ENCODE assay signal across 1 cellular context in genomic region chr5:73565969-73566547, GRCh38.
TF ChIP-seq lines count a peak whose summit lies in the region.

No MANE protein-coding gene starts in this region.

TF ChIP-seq in H1, 55 proteins besides CTCF, POLR2A, EP300 and RAD21:
- TF ChIP-seq TAF7 (optimal IDR thresholded peaks at IDR 0.05; ENCODE audit: borderline replicate concordance, low read depth, low read length) (no peak), BRCA1 (IDR thresholded peaks at IDR 0.05; ENCODE audit: low read depth, low read length) (no peak), KDM5A (IDR thresholded peaks at IDR 0.05; ENCODE audit: low read length) (peak; percentile 78; the same call in 1 of the 2 replicates), SIX5 (IDR thresholded peaks at IDR 0.05; ENCODE audit: low read depth, low read length) (no peak), SP4 (IDR thresholded peaks at IDR 0.05; ENCODE audit: low read length) (no peak), BACH1 (IDR thresholded peaks at IDR 0.05; ENCODE audit: low read length) (no peak), MAX (IDR thresholded peaks at IDR 0.05) (no peak), RFX5 (IDR thresholded peaks at IDR 0.05; ENCODE audit: borderline replicate concordance, low read depth, low read length) (0 out of 2 replicates have a peak, but pooled peaks have one; percentile 24), GABPA (IDR thresholded peaks at IDR 0.05; ENCODE audit: borderline replicate concordance, insufficient read depth, low read length) (no peak), MAFK (IDR thresholded peaks at IDR 0.05; ENCODE audit: low read depth, low read length) (no peak), RBBP5 (IDR thresholded peaks at IDR 0.05; ENCODE audit: borderline replicate concordance, low read depth, low read length) (no peak)
